10 cellular contexts compared by ENCODE assay signal in genomic region chr2:69762513-69763494, GRCh38. TPM values are rescaled to one million over a fixed set of nuclear protein-coding genes. Genes with fewer than 3 reads are reported as not detected.
A peak's percentile ranks its signal among the peaks of the same experiment; 100 is the strongest.
DNase-seq lines count a peak whose midpoint lies in the region; ATAC-seq and TF ChIP-seq lines count a peak whose summit lies in the region.
"Had no signal": no experiment of that assay in that cellular context is flagged by ENCODE, and none has a peak within 500 bp of the region (broad histone marks: within the 10 kb centered on the region; RNA-seq: fewer than 3 reads in every experiment).

No MANE protein-coding gene starts in this region.

- intact Hi-C loops in Calu3 (cut with micrococcal nuclease; ENCODE audit: unreplicated experiment) (no loop called here), sciatic nerve (cut with DNase I) (no loop called here), posterior vena cava (cut with DNase I) (no loop called here)

- peak overlapping the region; percentile 88 for H3K27ac Mint-ChIP-seq in Calu3 (ENCODE audit: unreplicated experiment)

- DNase-seq in Calu3 (no peak), amygdala (lab: John Stamatoyannopoulos, UW) (peak in 33 of 56 donors; percentile 5 to 67 (median 30)), hippocampal formation (lab: John Stamatoyannopoulos, UW) (peak; percentile 44 to 62), sciatic nerve (ENCODE audit: low spot score) (peak; percentile 68), posterior vena cava (ENCODE audit: low spot score) (no peak)
- DNase-seq: DMS 273 treated with DMSO at 0.1 percent for 48 hours; stimulated activated naive CD4-positive, alpha-beta T cell treated with Interleukin-2 at 50 U/mL for 16 hours had no signal

- H3K9me3 Mint-ChIP-seq in Calu3 (ENCODE audit: low read depth, unreplicated experiment) = no peaks in the 10 kb centered on the region

- H3K27me3 Mint-ChIP-seq in Calu3 (ENCODE audit: unreplicated experiment) = no peaks in the 10 kb centered on the region

- peaks cover 78% of the 10 kb centered on the region for H3K36me3 Mint-ChIP-seq in Calu3 (ENCODE audit: insufficient read depth, unreplicated experiment)

- TF ChIP-seq CTCF in Calu3 (IDR thresholded peaks at IDR 0.05; ENCODE audit: unreplicated experiment) = no peak

- ATAC-seq in sciatic nerve (peak; percentile 91), HG02938 (IDR thresholded peaks at IDR 0.05; ENCODE audit: unreplicated experiment) (no peak), HG02981 (IDR thresholded peaks at IDR 0.05; ENCODE audit: unreplicated experiment) (no peak), HG02763 (IDR thresholded peaks at IDR 0.05; ENCODE audit: unreplicated experiment) (no peak)

- BruUV-seq in Calu3 (replicated peaks; lab: Mats Ljungman, UMichigan) = TSS peak; percentile 75

- CTCF ChIA-PET in Calu3 (lab: Charles Lee) = interaction anchor here (0.7 to 2.2 kb wide), 3 partner anchors 18 to 38 kb away, joined by 3 to 9 read pairs (median 7); partner anchors contain the start of gene ANXA4

- peaks cover 74% of the 10 kb centered on the region for H3K4me1 Mint-ChIP-seq in Calu3 (ENCODE audit: low read depth, unreplicated experiment)

- peak overlapping the region; percentile 54 for H3K4me3 Mint-ChIP-seq in Calu3 (ENCODE audit: low read depth, unreplicated experiment)

RNA-seq across cellular contexts. Expression of gene ANXA4, which starts 20.9 kb away (rescaled TPM):
- total RNA-seq in Calu3 (2022) (1,439 and 1,638 TPM in 2 replicates), sciatic nerve (117 TPM), posterior vena cava (10 to 100 TPM; 90.8 to 92.2 TPM)

Comparison
In these comparisons a context has a peak if more than half of its experiments do, and no peak if none do; other contexts are left out.
1. DNase-seq: peak in amygdala (33 of 56), hippocampal formation (2 of 2) and sciatic nerve (single experiment); none in Calu3 (single experiment) and posterior vena cava (single experiment).
2. RNA of gene ANXA4, which starts 20.9 kb away (total RNA-seq): 1,439 to 1,638 TPM in Calu3; 117 TPM in sciatic nerve (single experiment) and 90.8 to 92.2 TPM in posterior vena cava; every median in the first group is over 10 times any median in the second.